ENCODE assay signal across 8 cellular contexts in genomic region chr19:8513687-8514504, GRCh38. TPM values are rescaled to one million over a fixed set of nuclear protein-coding genes. Genes with fewer than 3 reads are reported as not detected.
DNase-seq lines count a peak whose midpoint lies in the region; ATAC-seq and TF ChIP-seq lines count a peak whose summit lies in the region.

TSS of gene ZNF414 (minus strand) at chr19:8514167. CDS start at chr19:8514046, 121 bp downstream.

- no peak for TF ChIP-seq CTCF in WERI-Rb-1 (IDR thresholded peaks at IDR 0.05; ENCODE audit: low read depth, low read length)
- TF ChIP-seq CTCF in breast epithelium (IDR thresholded peaks at IDR 0.05): no peak

- H3K36me3 ChIP-seq in WERI-Rb-1: peaks cover 15% of the 10 kb centered on the region
- no peaks in the 10 kb centered on the region for H3K36me3 ChIP-seq in breast epithelium
- no peaks in the 10 kb centered on the region for H3K36me3 ChIP-seq in iPS-20b (ENCODE audit: insufficient read depth, low read depth, low read length)
- peaks cover 0 to 5% (median 0%) of the 10 kb centered on the region in 3 donors for H3K36me3 ChIP-seq in skeletal muscle tissue (ENCODE audit: control insufficient read depth in 3 of 3, insufficient read depth in 3 of 3, low read length in 3 of 3)

- H3K9me3 ChIP-seq in WERI-Rb-1 (ENCODE audit: severe bottlenecking): no peaks in the 10 kb centered on the region
- no peaks in the 10 kb centered on the region for H3K9me3 ChIP-seq in breast epithelium
- H3K9me3 ChIP-seq in iPS-20b (ENCODE audit: insufficient read depth, low read depth, low read length): no peaks in the 10 kb centered on the region
- H3K9me3 ChIP-seq in skeletal muscle tissue (ENCODE audit: control insufficient read depth in 3 of 3, low read length in 3 of 3): no peaks in the 10 kb centered on the region

- DNase-seq in AG08395 (ENCODE audit: low spot score) (peak; percentile 98), NCI-H2227 treated with DMSO at 0.1 percent for 48 hours (lab: John Stamatoyannopoulos, UW) (peak; percentile 89), WERI-Rb-1 (peak; percentile 99), breast epithelium (ENCODE audit: low spot score in 2 of 2) (peak; percentile 95 to 97)

- H3K4me3 ChIP-seq in WERI-Rb-1 (ENCODE audit: low read depth, low read length) (peak within 1 kb of the TSS; percentile 64), breast epithelium (peak within 1 kb of the TSS; percentile 76 to 84 (median 83)), iPS-20b (ENCODE audit: low read length) (peak within 1 kb of the TSS; percentile 77), skeletal muscle tissue (ENCODE audit: low read length in 3 of 3) (peak within 1 kb of the TSS; percentile 81 to 89 (median 89))

- peak within 1 kb of the TSS; percentile 85 for H3K9ac ChIP-seq in iPS-20b (ENCODE audit: low read depth, low read length)
- peak within 1 kb of the TSS; percentile 94 to 96 (median 95) for H3K9ac ChIP-seq in skeletal muscle tissue (ENCODE audit: low read depth in 1 of 3, low read length in 3 of 3)

- no peak for TF ChIP-seq POLR2A in breast epithelium (IDR thresholded peaks at IDR 0.05)

- ATAC-seq in GM18909 (IDR thresholded peaks at IDR 0.05; ENCODE audit: poor library complexity, unreplicated experiment) (peak; percentile 82), HG03159 (IDR thresholded peaks at IDR 0.05; ENCODE audit: unreplicated experiment) (peak; percentile 89)

- H3K27ac ChIP-seq in WERI-Rb-1 (peak within 1 kb of the TSS; percentile 100), breast epithelium (peak within 1 kb of the TSS; percentile 99), iPS-20b (ENCODE audit: low read length) (peak within 1 kb of the TSS; percentile 71), skeletal muscle tissue (ENCODE audit: low read depth, low read length) (peak within 1 kb of the TSS; percentile 97)

- H3K27me3 ChIP-seq in WERI-Rb-1 (ENCODE audit: insufficient read depth, low read depth, severe bottlenecking): no peaks in the 10 kb centered on the region
- H3K27me3 ChIP-seq in breast epithelium: no peaks in the 10 kb centered on the region
- H3K27me3 ChIP-seq in iPS-20b (ENCODE audit: insufficient read depth, low read length): no peaks in the 10 kb centered on the region
- no peaks in the 10 kb centered on the region for H3K27me3 ChIP-seq in skeletal muscle tissue (ENCODE audit: control insufficient read depth in 3 of 3, insufficient read depth in 3 of 3, low read length in 3 of 3)

- peaks cover 8 to 11% of the 10 kb centered on the region in 2 donors for H3K4me1 ChIP-seq in breast epithelium
- H3K4me1 ChIP-seq in iPS-20b (ENCODE audit: insufficient read depth, low read length): peaks cover 8% of the 10 kb centered on the region; the same call in 1 of the 2 replicates
- H3K4me1 ChIP-seq in skeletal muscle tissue (ENCODE audit: control insufficient read depth in 3 of 3, insufficient read depth in 3 of 3, low read length in 3 of 3): peaks cover 17 to 25% (median 18%) of the 10 kb centered on the region in 3 donors

- intact Hi-C loops in breast epithelium (cut with DNase I; ENCODE audit: low total_unique reads): no loop called here

RNA-seq across cellular contexts. Expression of gene ZNF414, which starts in this region (rescaled TPM):
- 10 to 100 TPM in 1 of 3 donors, 1 to 10 TPM in 2; 7.4 to 13.5 (median 7.5) TPM for total RNA-seq in breast epithelium
- total RNA-seq in skeletal muscle tissue: 4.2 TPM

Comparison
In these comparisons a context has a peak if more than half of its experiments do, and no peak if none do; other contexts are left out.
1. Peak in every context shown above with its lines: DNase-seq, ATAC-seq, H3K4me3 ChIP-seq and H3K27ac ChIP-seq.